In genomic region chr11:86477495-86478155, GRCh38 we compare ENCODE assay signal across 15 cellular contexts.
DNase-seq lines count a peak whose midpoint lies in the region; ATAC-seq and TF ChIP-seq lines count a peak whose summit lies in the region.
"Had no signal": no experiment of that assay in that cellular context is flagged by ENCODE, and none has a peak within 500 bp of the region (broad histone marks: within the 10 kb centered on the region; RNA-seq: fewer than 3 reads in every experiment).

No MANE protein-coding gene starts in this region.

- BruUV-seq in Calu3 (replicated peaks; lab: Mats Ljungman, UMichigan), result no TSS peak

- TF ChIP-seq CTCF in HEK293 (tag by site-specific recombination; IDR thresholded peaks at IDR 0.05), result no peak
- TF ChIP-seq CTCF in WTC11 (IDR thresholded peaks at IDR 0.05), result no peak
- no peak for TF ChIP-seq CTCF in left ventricle myocardium inferior (IDR thresholded peaks at IDR 0.05; ENCODE audit: borderline replicate concordance)
- no peak for TF ChIP-seq CTCF in Calu3 (IDR thresholded peaks at IDR 0.05; ENCODE audit: unreplicated experiment)

- H3K36me3 Mint-ChIP-seq in WTC11, result no peaks in the 10 kb centered on the region
- H3K36me3 Mint-ChIP-seq in Calu3 (ENCODE audit: insufficient read depth, unreplicated experiment), result no peaks in the 10 kb centered on the region
- H3K36me3 Mint-ChIP-seq: CD8-positive, alpha-beta T cell had no signal

- H3K36me3 ChIP-seq in HEK293 (ENCODE audit: control insufficient read depth in 2 of 2, insufficient read depth in 1 of 2, low read length in 2 of 2) (no peaks in the 10 kb centered on the region), left ventricle myocardium inferior (no peaks in the 10 kb centered on the region)
- H3K36me3 ChIP-seq: Peyer's patch had no signal

- H3K27ac ChIP-seq in HEK293 (ENCODE audit: extremely low read depth, low read depth, low read length) (no peak overlapping the region), left ventricle myocardium inferior (replicated peaks) (peak overlapping the region; percentile 77)
- H3K27ac ChIP-seq: WERI-Rb-1 had no signal

- H3K4me1 ChIP-seq in HEK293 (ENCODE audit: control insufficient read depth, insufficient read depth, low read length) (no peaks in the 10 kb centered on the region), left ventricle myocardium inferior (peaks cover 70% of the 10 kb centered on the region)

- no peak overlapping the region for H3K4me3 Mint-ChIP-seq in WTC11
- no peak overlapping the region for H3K4me3 Mint-ChIP-seq in Calu3 (ENCODE audit: low read depth, unreplicated experiment)
- H3K4me3 Mint-ChIP-seq: activated T-cell treated with anti-CD3 and anti-CD28 coated beads, Interleukin-2, amount 50 U/mL, for 72 hours; CD8-positive, alpha-beta T cell had no signal

- H3K27ac Mint-ChIP-seq in WTC11 (no peak overlapping the region), Calu3 (ENCODE audit: unreplicated experiment) (no peak overlapping the region)
- H3K27ac Mint-ChIP-seq: activated T-cell treated with anti-CD3 and anti-CD28 coated beads, Interleukin-2, amount 50 U/mL, for 72 hours; CD8-positive, alpha-beta T cell had no signal

- peak; percentile 58 for ATAC-seq in WTC11
- ATAC-seq in sciatic nerve, result peak; percentile 36
- ATAC-seq: activated T-cell treated with anti-CD3 and anti-CD28 coated beads, Interleukin-2, amount 50 U/mL, for 72 hours; CD8-positive, alpha-beta T cell had no signal

- peaks cover 13% of the 10 kb centered on the region for H3K4me1 Mint-ChIP-seq in WTC11
- H3K4me1 Mint-ChIP-seq in Calu3 (ENCODE audit: low read depth, unreplicated experiment), result peaks cover 4% of the 10 kb centered on the region

- POLR2A ChIA-PET in HEK293 (lab: Yijun Ruan, JAX) (interaction anchor here (0.8 kb wide), 1 partner anchor 9 kb away, joined by 3 read pairs; no protein-coding TSS in a partner anchor), WTC11 (lab: Charles Lee) (no interaction called here)

- H3K9me3 ChIP-seq in HEK293 (ENCODE audit: control insufficient read depth, insufficient read depth, low read depth, low read length) (no peaks in the 10 kb centered on the region), left ventricle myocardium inferior (replicated peaks) (no peaks in the 10 kb centered on the region)
- H3K9me3 ChIP-seq: Peyer's patch had no signal

- H3K4me3 ChIP-seq in HEK293 (ENCODE audit: low read depth, low read length), result no peak overlapping the region
- H3K4me3 ChIP-seq in left ventricle myocardium inferior, result no peak overlapping the region
- H3K4me3 ChIP-seq: Peyer's patch had no signal

- CTCF ChIA-PET in HEK293 (lab: Yijun Ruan, JAX) (interaction anchor here (0.5 to 0.6 kb wide), 2 partner anchors 16 to 131 kb away, joined by 3 read pairs; no protein-coding TSS in a partner anchor), WTC11 (lab: Charles Lee) (interaction anchor here (0.7 kb wide), 1 partner anchor 9 kb away, joined by 3 read pairs; no protein-coding TSS in a partner anchor), Calu3 (lab: Charles Lee) (no interaction called here)

- DNase-seq in WTC11 (ENCODE audit: low spot score) (no peak), left ventricle myocardium inferior (no peak), sciatic nerve (ENCODE audit: low spot score) (no peak), cerebellar nuclear complex (lab: John Stamatoyannopoulos, UW) (no peak), NCI-H2107 (lab: John Stamatoyannopoulos, UW) (no peak), Calu3 (no peak), glomerular visceral epithelial cell (ENCODE audit: extremely low spot score) (no peak)
- DNase-seq: activated T-cell treated with anti-CD3 and anti-CD28 coated beads, Interleukin-2, amount 50 U/mL, for 72 hours; CD8-positive, alpha-beta T cell; central memory CD4-positive, alpha-beta T cell; KBM-7; NCI-H2171; Peyer's patch; WERI-Rb-1 had no signal

- H3K27me3 ChIP-seq in left ventricle myocardium inferior (ENCODE audit: low read depth), result no peaks in the 10 kb centered on the region
- H3K27me3 ChIP-seq: Peyer's patch had no signal

- H3K27me3 Mint-ChIP-seq in WTC11 (ENCODE audit: low read depth), result no peaks in the 10 kb centered on the region; the same call in 1 of the 2 replicates
- H3K27me3 Mint-ChIP-seq in Calu3 (ENCODE audit: unreplicated experiment), result no peaks in the 10 kb centered on the region

- H3K9me3 Mint-ChIP-seq in WTC11 (peaks cover 5% of the 10 kb centered on the region; the same call in 1 of the 2 replicates), Calu3 (ENCODE audit: low read depth, unreplicated experiment) (no peaks in the 10 kb centered on the region)
- H3K9me3 Mint-ChIP-seq: activated T-cell treated with anti-CD3 and anti-CD28 coated beads, Interleukin-2, amount 50 U/mL, for 72 hours; CD8-positive, alpha-beta T cell had no signal

- intact Hi-C loops in left ventricle myocardium inferior (cut with micrococcal nuclease), result loop anchor here (10.0 kb wide), 1 partner anchor 117 kb away; no protein-coding TSS in a partner anchor
- intact Hi-C loops in sciatic nerve (cut with DNase I), result no loop called here
- intact Hi-C loops in Calu3 (cut with micrococcal nuclease; ENCODE audit: unreplicated experiment), result no loop called here

TF ChIP-seq in HEK293, 187 proteins besides CTCF, POLR2A, EP300 and RAD21:
- TF ChIP-seq ZNF112 (tag by site-specific recombination; IDR thresholded peaks at IDR 0.05) (no peak), ZNF600 (tag by site-specific recombination; IDR thresholded peaks at IDR 0.05) (peak; percentile 91), MZF1 (tag by site-specific recombination; IDR thresholded peaks at IDR 0.05; ENCODE audit: borderline replicate concordance) (no peak), ZFHX2 (tag by site-specific recombination; conservative IDR thresholded peaks at IDR 0.05) (0 out of 2 replicates have a peak, but pooled peaks have one; percentile 27)

TF ChIP-seq in WTC11, 78 proteins besides CTCF, POLR2A, EP300 and RAD21:
- TF ChIP-seq JAZF1 (CRISPR knock-in tag; IDR thresholded peaks at IDR 0.05), result no peak
- no peak for TF ChIP-seq PRRX2 (CRISPR knock-in tag; IDR thresholded peaks at IDR 0.05)
- TF ChIP-seq ZNF396 (CRISPR knock-in tag; IDR thresholded peaks at IDR 0.05; ENCODE audit: borderline replicate concordance), result no peak
- TF ChIP-seq FOXP1 (CRISPR knock-in tag; IDR thresholded peaks at IDR 0.05; ENCODE audit: borderline replicate concordance), result no peak
- TF ChIP-seq HMGA2 (CRISPR knock-in tag; IDR thresholded peaks at IDR 0.05), result no peak
- TF ChIP-seq ZNF138 (CRISPR knock-in tag; conservative IDR thresholded peaks at IDR 0.05), result no peak
TF ChIP-seq in WTC11: peak in this region for 0.
